Comparison of ENCODE assay signal across 15 cellular contexts in the genomic region with DNA sequence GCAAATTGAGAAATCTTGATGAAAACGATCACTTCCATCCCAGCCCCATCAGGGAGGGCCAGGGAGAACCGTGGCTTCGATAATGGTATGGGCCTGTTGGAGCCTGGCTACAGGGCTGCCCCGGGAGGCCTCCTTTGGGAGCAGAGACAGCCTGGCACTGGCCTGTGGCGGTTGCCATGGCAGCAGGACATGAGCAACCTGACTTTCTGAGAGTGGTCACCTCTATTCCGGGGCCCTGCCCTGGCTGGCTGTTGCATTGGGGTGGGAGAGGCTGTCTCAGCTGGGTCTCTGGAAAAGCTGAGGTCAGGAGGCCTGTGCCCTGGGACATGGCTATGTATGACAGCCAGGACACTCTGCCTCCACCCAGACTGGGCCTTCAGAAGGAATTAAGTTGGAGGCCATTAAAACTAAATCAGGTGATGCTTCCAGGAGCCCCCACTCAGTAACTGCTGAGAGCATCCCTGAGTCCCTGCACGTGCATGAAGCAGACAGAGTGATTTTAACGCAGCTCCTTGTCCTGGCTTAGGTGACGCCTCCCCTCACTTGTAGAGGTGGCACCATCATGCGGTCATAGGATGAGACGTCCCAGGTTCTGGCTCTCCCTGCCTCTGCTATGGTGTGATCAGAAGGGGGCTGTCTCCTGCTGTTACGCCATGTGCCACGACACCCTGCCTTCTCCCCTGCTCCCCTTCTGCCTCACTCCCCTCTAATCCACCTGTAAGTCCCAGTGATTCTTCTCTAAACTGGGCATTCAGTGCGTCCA.
"Had no signal": no experiment of that assay in that cellular context is flagged by ENCODE, and none has a peak within 500 bp of the region (broad histone marks: within the 10 kb centered on the region; RNA-seq: fewer than 3 reads in every experiment).

No MANE protein-coding gene starts in this region.

- H3K27ac ChIP-seq: stomach, thyroid gland, vagina had no signal

- H3K4me3 ChIP-seq: mucosa of descending colon, stomach, thyroid gland, vagina had no signal

- H3K4me1 ChIP-seq: thyroid gland, vagina had no signal

- H3K9me3 ChIP-seq: mucosa of descending colon, stomach, thyroid gland, vagina had no signal

- DNase-seq: activated CD4-positive, alpha-beta T cell treated with anti-CD3 and anti-CD28 coated beads, Interleukin-2, amount 50 U/mL, for 4 hours; activated CD4-positive, CD25-positive, alpha-beta regulatory T cell treated with anti-CD3 and anti-CD28 coated beads, Interleukin-2, amount 50 U/mL, for 72 hours; activated effector memory CD4-positive, alpha-beta T cell treated with anti-CD3 and anti-CD28 coated beads, Interleukin-2, amount 50 U/mL, for 16 hours; activated T-cell treated with anti-CD3 and anti-CD28 coated beads, Interleukin-2, amount 50 U/mL, for 4 hours; amygdala; hypothalamus; mucosa of descending colon; naive thymus-derived CD8-positive, alpha-beta T cell; occipital lobe; stimulated activated CD4-positive, alpha-beta T cell treated with anti-CD3 and anti-CD28 coated beads, Interleukin-12 subunit alpha, Interleukin-12 subunit beta, amount 100 ng/mL, for 4 hours; stimulated activated CD4-positive, alpha-beta T cell treated with anti-CD3 and anti-CD28 coated beads, Interleukin-2, amount 100 ng/mL, for 48 hours; stomach; thyroid gland had no signal

- H3K27me3 ChIP-seq: stomach, thyroid gland, vagina had no signal

- H3K36me3 ChIP-seq: stomach, thyroid gland, vagina had no signal

- ATAC-seq: activated T-cell treated with anti-CD3 and anti-CD28 coated beads, Interleukin-2, amount 50 U/mL, for 4 hours; naive thymus-derived CD8-positive, alpha-beta T cell; sciatic nerve had no signal
